In genomic region chr2:224841910-224842309, GRCh38 we compare ENCODE assay signal across 27 cellular contexts.
"Had no signal": no experiment of that assay in that cellular context is flagged by ENCODE, and none has a peak within 500 bp of the region (broad histone marks: within the 10 kb centered on the region; RNA-seq: fewer than 3 reads in every experiment).

No MANE protein-coding gene starts in this region.

- H3K27ac ChIP-seq: breast epithelium, epithelial cell of prostate, esophagus squamous epithelium, left lung, lower lobe of right lung, ovary, prostate gland, sigmoid colon, thoracic aorta had no signal

- DNase-seq: activated CD4-positive, alpha-beta memory T cell treated with anti-CD3 and anti-CD28 coated beads for 36 hours; activated CD4-positive, alpha-beta T cell treated with anti-CD3 and anti-CD28 coated beads, Interleukin-2, amount 10 ng/mL, durations not matched to agents 24 days and 14 days; activated CD4-positive, CD25-positive, alpha-beta regulatory T cell treated with anti-CD3 and anti-CD28 coated beads, Interleukin-2, amount 50 U/mL, for 72 hours; activated effector memory CD4-positive, alpha-beta T cell treated with anti-CD3 and anti-CD28 coated beads, Interleukin-2, amount 50 U/mL, for 16 hours; activated naive CD4-positive, alpha-beta T cell treated with anti-CD3 and anti-CD28 coated beads for 36 hours; activated naive CD8-positive, alpha-beta T cell treated with anti-CD3 and anti-CD28 coated beads, Interleukin-2, amount 10 ng/mL, durations not matched to agents 7 days and 5 days; activated T-cell treated with anti-CD3 and anti-CD28 coated beads, Interleukin-2, amount 50 U/mL, for 48 hours; central memory CD4-positive, alpha-beta T cell; effector CD4-positive, alpha-beta T cell; esophagus squamous epithelium; foreskin melanocyte; glutamatergic neuron; left lung; lower lobe of right lung; mucosa of descending colon; nephron progenitor cell; ovary; retina; sigmoid colon; stimulated activated CD4-positive, alpha-beta T cell treated with anti-CD3 and anti-CD28 coated beads, Interleukin-1b, Interleukin-23, amount 100 ng/mL, for 48 hours; stimulated activated CD4-positive, alpha-beta T cell treated with anti-CD3 and anti-CD28 coated beads, Interleukin-4, amount 100 ng/mL, for 4 hours; stimulated activated naive CD4-positive, alpha-beta T cell had no signal

- H3K27ac Mint-ChIP-seq: dendritic cell treated with granulocyte-macrophage colony-stimulating factor and Interleukin-4, amounts not matched to agents 40 ng/mL and 50 ng/mL, for 4 days; nephron progenitor cell had no signal

- H3K9me3 Mint-ChIP-seq: activated CD4-positive, alpha-beta memory T cell treated with anti-CD3 and anti-CD28 coated beads for 36 hours; dendritic cell treated with granulocyte-macrophage colony-stimulating factor and Interleukin-4, amounts not matched to agents 40 ng/mL and 50 ng/mL, for 4 days; nephron progenitor cell had no signal

- H3K4me3 Mint-ChIP-seq: activated CD4-positive, alpha-beta memory T cell treated with anti-CD3 and anti-CD28 coated beads for 36 hours; activated CD4-positive, alpha-beta T cell treated with anti-CD3 and anti-CD28 coated beads, Interleukin-2, amount 10 ng/mL, durations not matched to agents 24 days and 14 days; activated naive CD4-positive, alpha-beta T cell treated with anti-CD3 and anti-CD28 coated beads for 36 hours; activated naive CD8-positive, alpha-beta T cell treated with anti-CD3 and anti-CD28 coated beads, Interleukin-2, amount 10 ng/mL, durations not matched to agents 7 days and 5 days; dendritic cell treated with granulocyte-macrophage colony-stimulating factor and Interleukin-4, amounts not matched to agents 40 ng/mL and 50 ng/mL, for 4 days; nephron progenitor cell had no signal

- H3K4me1 Mint-ChIP-seq: nephron progenitor cell had no signal

- ATAC-seq: left lung, lower lobe of right lung, mucosa of descending colon had no signal

- H3K27me3 Mint-ChIP-seq: activated CD4-positive, alpha-beta memory T cell treated with anti-CD3 and anti-CD28 coated beads for 36 hours; activated CD4-positive, alpha-beta T cell treated with anti-CD3 and anti-CD28 coated beads, Interleukin-2, amount 10 ng/mL, durations not matched to agents 24 days and 14 days; activated naive CD8-positive, alpha-beta T cell treated with anti-CD3 and anti-CD28 coated beads, Interleukin-2, amount 10 ng/mL, durations not matched to agents 7 days and 5 days; dendritic cell treated with granulocyte-macrophage colony-stimulating factor and Interleukin-4, amounts not matched to agents 40 ng/mL and 50 ng/mL, for 4 days had no signal
